Comparison of ENCODE assay signal across 32 cellular contexts in genomic region chr6:43907312-43907711, GRCh38.
"Had no signal": no experiment of that assay in that cellular context is flagged by ENCODE, and none has a peak within 500 bp of the region (broad histone marks: within the 10 kb centered on the region; RNA-seq: fewer than 3 reads in every experiment).

No MANE protein-coding gene starts in this region.

- H3K27me3 ChIP-seq: ascending aorta, breast epithelium, cardiac muscle cell had no signal

- H3K9me3 Mint-ChIP-seq: activated CD4-positive, alpha-beta memory T cell treated with anti-CD3 and anti-CD28 coated beads, Interleukin-2, amount 10 ng/mL, durations not matched to agents 7 days and 5 days; activated CD4-positive, alpha-beta T cell treated with anti-CD3 and anti-CD28 coated beads, Interleukin-2, amount 10 ng/mL, durations not matched to agents 7 days and 5 days; activated naive CD4-positive, alpha-beta T cell treated with anti-CD3 and anti-CD28 coated beads, Interleukin-2, amount 10 ng/mL, durations not matched to agents 7 days and 5 days; activated naive CD4-positive, alpha-beta T cell treated with anti-CD3 and anti-CD28 coated beads, Interleukin-2, amount 50 U/mL, for 72 hours; activated naive CD8-positive, alpha-beta T cell treated with anti-CD3 and anti-CD28 coated beads, Interleukin-2, amount 10 ng/mL, durations not matched to agents 7 days and 5 days; activated T-cell treated with anti-CD3 and anti-CD28 coated beads, Interleukin-2, amount 50 U/mL, for 24 hours; activated T-cell treated with anti-CD3 and anti-CD28 coated beads, Interleukin-2, amount 50 U/mL, for 72 hours; central memory CD8-positive, alpha-beta T cell; dendritic cell treated with granulocyte-macrophage colony-stimulating factor and Interleukin-4, amounts not matched to agents 40 ng/mL and 50 ng/mL, for 4 days; endodermal cell; T-helper 2 cell treated with Interferon-gamma antibody and Interleukin-4, amounts not matched to agents 5 μg/mL and 100 μg/mL, for 36 hours; WTC11 had no signal

- H3K36me3 ChIP-seq: ascending aorta, breast epithelium, cardiac muscle cell had no signal

- H3K36me3 Mint-ChIP-seq: activated naive CD4-positive, alpha-beta T cell treated with anti-CD3 and anti-CD28 coated beads, Interleukin-2, amount 10 ng/mL, durations not matched to agents 7 days and 5 days; activated naive CD4-positive, alpha-beta T cell treated with anti-CD3 and anti-CD28 coated beads, Interleukin-2, amount 50 U/mL, for 72 hours; activated naive CD8-positive, alpha-beta T cell treated with anti-CD3 and anti-CD28 coated beads, Interleukin-2, amount 10 ng/mL, durations not matched to agents 7 days and 5 days; brain; WTC11 had no signal

- H3K27me3 Mint-ChIP-seq: activated T-cell treated with anti-CD3 and anti-CD28 coated beads, Interleukin-2, amount 50 U/mL, for 24 hours; central memory CD8-positive, alpha-beta T cell had no signal

- ATAC-seq: activated naive CD4-positive, alpha-beta T cell treated with anti-CD3 and anti-CD28 coated beads, Interleukin-2, amount 50 U/mL, for 72 hours; activated T-cell treated with anti-CD3 and anti-CD28 coated beads, Interleukin-2, amount 50 U/mL, for 72 hours; esophagus mucosa; T-helper 17 cell; WTC11 had no signal

- H3K27ac ChIP-seq: ascending aorta, breast epithelium, cardiac muscle cell, coronary artery, dorsolateral prefrontal cortex, VCaP had no signal

- H3K4me1 ChIP-seq: ascending aorta, breast epithelium had no signal

- H3K4me3 Mint-ChIP-seq: activated CD4-positive, alpha-beta memory T cell treated with anti-CD3 and anti-CD28 coated beads, Interleukin-2, amount 10 ng/mL, durations not matched to agents 7 days and 5 days; activated CD4-positive, alpha-beta T cell treated with anti-CD3 and anti-CD28 coated beads, Interleukin-2, amount 10 ng/mL, durations not matched to agents 7 days and 5 days; activated naive CD4-positive, alpha-beta T cell treated with anti-CD3 and anti-CD28 coated beads, Interleukin-2, amount 10 ng/mL, durations not matched to agents 7 days and 5 days; activated naive CD8-positive, alpha-beta T cell treated with anti-CD3 and anti-CD28 coated beads, Interleukin-2, amount 10 ng/mL, durations not matched to agents 7 days and 5 days; activated T-cell treated with anti-CD3 and anti-CD28 coated beads, Interleukin-2, amount 50 U/mL, for 24 hours; activated T-cell treated with anti-CD3 and anti-CD28 coated beads, Interleukin-2, amount 50 U/mL, for 72 hours; brain; central memory CD8-positive, alpha-beta T cell; dendritic cell treated with granulocyte-macrophage colony-stimulating factor and Interleukin-4, amounts not matched to agents 40 ng/mL and 50 ng/mL, for 4 days; endodermal cell; T-helper 17 cell; T-helper 2 cell treated with Interferon-gamma antibody and Interleukin-4, amounts not matched to agents 5 μg/mL and 100 μg/mL, for 36 hours; WTC11 had no signal

- H3K27ac Mint-ChIP-seq: activated CD4-positive, alpha-beta memory T cell treated with anti-CD3 and anti-CD28 coated beads, Interleukin-2, amount 10 ng/mL, durations not matched to agents 7 days and 5 days; activated CD4-positive, alpha-beta T cell treated with anti-CD3 and anti-CD28 coated beads, Interleukin-2, amount 10 ng/mL, durations not matched to agents 7 days and 5 days; activated naive CD4-positive, alpha-beta T cell treated with anti-CD3 and anti-CD28 coated beads, Interleukin-2, amount 10 ng/mL, durations not matched to agents 7 days and 5 days; activated naive CD8-positive, alpha-beta T cell treated with anti-CD3 and anti-CD28 coated beads, Interleukin-2, amount 10 ng/mL, durations not matched to agents 7 days and 5 days; activated T-cell treated with anti-CD3 and anti-CD28 coated beads, Interleukin-2, amount 50 U/mL, for 24 hours; activated T-cell treated with anti-CD3 and anti-CD28 coated beads, Interleukin-2, amount 50 U/mL, for 72 hours; dendritic cell treated with granulocyte-macrophage colony-stimulating factor and Interleukin-4, amounts not matched to agents 40 ng/mL and 50 ng/mL, for 4 days; endodermal cell; T-helper 17 cell; T-helper 2 cell treated with Interferon-gamma antibody and Interleukin-4, amounts not matched to agents 5 μg/mL and 100 μg/mL, for 36 hours; WTC11 had no signal

- H3K4me1 Mint-ChIP-seq: activated CD4-positive, alpha-beta memory T cell treated with anti-CD3 and anti-CD28 coated beads, Interleukin-2, amount 10 ng/mL, durations not matched to agents 7 days and 5 days; activated CD4-positive, alpha-beta T cell treated with anti-CD3 and anti-CD28 coated beads, Interleukin-2, amount 10 ng/mL, durations not matched to agents 7 days and 5 days; activated naive CD4-positive, alpha-beta T cell treated with anti-CD3 and anti-CD28 coated beads, Interleukin-2, amount 10 ng/mL, durations not matched to agents 7 days and 5 days; activated naive CD8-positive, alpha-beta T cell treated with anti-CD3 and anti-CD28 coated beads, Interleukin-2, amount 10 ng/mL, durations not matched to agents 7 days and 5 days; central memory CD8-positive, alpha-beta T cell had no signal

- DNase-seq: activated CD4-positive, alpha-beta memory T cell treated with anti-CD3 and anti-CD28 coated beads, Interleukin-2, amount 10 ng/mL, durations not matched to agents 7 days and 5 days; activated CD4-positive, alpha-beta T cell treated with anti-CD3 and anti-CD28 coated beads for 1 hour; activated CD4-positive, alpha-beta T cell treated with anti-CD3 and anti-CD28 coated beads for 4 hours; activated CD4-positive, alpha-beta T cell treated with anti-CD3 and anti-CD28 coated beads, Interleukin-2, amount 10 ng/mL, durations not matched to agents 7 days and 5 days; activated CD4-positive, alpha-beta T cell treated with anti-CD3 and anti-CD28 coated beads, Interleukin-2, amount 50 U/mL, for 4 hours; activated CD8-positive, alpha-beta memory T cell treated with anti-CD3 and anti-CD28 coated beads, Interleukin-2, amount 50 U/mL, for 48 hours; activated gamma-delta T cell; activated naive CD4-positive, alpha-beta T cell; activated naive CD4-positive, alpha-beta T cell treated with anti-CD3 and anti-CD28 coated beads, Interleukin-2, amount 10 ng/mL, durations not matched to agents 7 days and 5 days; activated naive CD8-positive, alpha-beta T cell treated with anti-CD3 and anti-CD28 coated beads, Interleukin-2, amount 10 ng/mL, durations not matched to agents 7 days and 5 days; activated T-cell treated with anti-CD3 and anti-CD28 coated beads for 4 hours; activated T-cell treated with anti-CD3 and anti-CD28 coated beads, Interleukin-2, amount 50 U/mL, for 24 hours; activated T-cell treated with anti-CD3 and anti-CD28 coated beads, Interleukin-2, amount 50 U/mL, for 72 hours; dorsolateral prefrontal cortex; effector memory CD4-positive, alpha-beta T cell; endodermal cell; foreskin fibroblast; head of caudate nucleus; T-helper 17 cell; T1000 had no signal

- H3K9me3 ChIP-seq: ascending aorta, breast epithelium had no signal

- H3K4me3 ChIP-seq: ascending aorta, breast epithelium, cardiac muscle cell, coronary artery, dorsolateral prefrontal cortex had no signal
